22 cellular contexts compared by ENCODE assay signal in the genomic region with DNA sequence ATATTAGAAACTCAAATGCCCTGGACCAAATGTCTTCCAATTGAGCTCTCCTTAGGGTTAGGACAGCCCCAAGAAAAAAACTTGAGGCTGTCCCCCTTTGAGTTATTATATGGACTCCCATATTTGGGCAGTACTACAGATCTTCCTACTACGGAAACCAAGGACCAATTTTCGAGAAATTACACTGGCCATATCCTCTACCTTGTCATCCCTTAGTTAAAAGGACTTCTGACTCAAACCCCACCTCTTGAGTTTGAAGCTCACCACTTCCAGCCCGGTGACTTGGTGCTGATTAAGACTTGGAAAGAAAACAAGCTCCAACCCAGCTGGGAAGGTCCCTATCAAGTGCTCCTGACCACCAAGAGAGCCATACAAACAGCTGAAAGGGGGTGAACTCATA.
"Had no signal": no experiment of that assay in that cellular context is flagged by ENCODE, and none has a peak within 500 bp of the region (broad histone marks: within the 10 kb centered on the region; RNA-seq: fewer than 3 reads in every experiment).

No MANE protein-coding gene starts in this region.

- H3K27ac Mint-ChIP-seq: immature natural killer cell; naive B cell; natural killer cell treated with Interleukin-12 subunit alpha and Interleukin-12 subunit beta and Interleukin-15 and Interleukin-18, amount 100 ng/mL, for 72 hours; neural progenitor cell; stimulated activated memory B cell treated with anti-CD40 and anti-IgM and Interleukin-4, amounts not matched to agents 10 μg/mL and 1 μg/mL and 100 μg/mL, for 72 hours; type B pancreatic cell had no signal

- H3K36me3 Mint-ChIP-seq: immature natural killer cell; naive B cell; neural progenitor cell; stimulated activated memory B cell treated with anti-CD40 and anti-IgM and Interleukin-4, amounts not matched to agents 10 μg/mL and 1 μg/mL and 100 μg/mL, for 72 hours had no signal

- ATAC-seq: left ventricle myocardium superior; lower lobe of right lung; mucosa of descending colon; natural killer cell treated with Interleukin-12 subunit alpha and Interleukin-12 subunit beta and Interleukin-15 and Interleukin-18, amount 100 ng/mL, for 72 hours; right cardiac atrium; stimulated activated memory B cell treated with anti-CD40 and anti-IgM and Interleukin-4, amounts not matched to agents 10 μg/mL and 1 μg/mL and 100 μg/mL, for 72 hours; stimulated activated naive CD8-positive, alpha-beta T cell treated with anti-CD3 and anti-CD28 coated beads, Interleukin-15, Interleukin-2, amounts not matched to agents 100 U/mL and 50 U/mL, for 24 hours had no signal

- H3K4me1 Mint-ChIP-seq: immature natural killer cell; naive B cell; neural progenitor cell; stimulated activated memory B cell treated with anti-CD40 and anti-IgM and Interleukin-4, amounts not matched to agents 10 μg/mL and 1 μg/mL and 100 μg/mL, for 72 hours had no signal

- H3K4me3 Mint-ChIP-seq: immature natural killer cell; naive B cell; natural killer cell treated with Interleukin-12 subunit alpha and Interleukin-12 subunit beta and Interleukin-15 and Interleukin-18, amount 100 ng/mL, for 72 hours; neural progenitor cell; stimulated activated memory B cell treated with anti-CD40 and anti-IgM and Interleukin-4, amounts not matched to agents 10 μg/mL and 1 μg/mL and 100 μg/mL, for 72 hours; type B pancreatic cell had no signal

- H3K27me3 Mint-ChIP-seq: natural killer cell treated with Interleukin-12 subunit alpha and Interleukin-12 subunit beta and Interleukin-15 and Interleukin-18, amount 100 ng/mL, for 72 hours; type B pancreatic cell had no signal

- DNase-seq: dorsolateral prefrontal cortex; effector CD4-positive, alpha-beta T cell; hypothalamus; immature natural killer cell; islet precursor cell; kidney glomerular epithelial cell; left ventricle myocardium superior; lower lobe of right lung; mucosa of descending colon; naive B cell; nucleus accumbens; right cardiac atrium; sigmoid colon; stimulated activated CD4-positive, alpha-beta T cell treated with anti-CD3 and anti-CD28 coated beads, Interleukin-4, amount 100 ng/mL, for 4 hours; stimulated activated naive CD8-positive, alpha-beta T cell treated with anti-CD3 and anti-CD28 coated beads, Interleukin-15, Interleukin-2, amounts not matched to agents 100 U/mL and 50 U/mL, for 24 hours; substantia nigra; testis; tibial artery had no signal
